Comparison of ENCODE assay signal across 1 cellular context in genomic region chr5:141084487-141084989, GRCh38.
TF ChIP-seq lines count a peak whose summit lies in the region.

No MANE protein-coding gene starts in this region.

TF ChIP-seq in HepG2, 621 proteins besides CTCF, POLR2A, EP300 and RAD21 (continued from another document):
- TF ChIP-seq, protein P1, sequence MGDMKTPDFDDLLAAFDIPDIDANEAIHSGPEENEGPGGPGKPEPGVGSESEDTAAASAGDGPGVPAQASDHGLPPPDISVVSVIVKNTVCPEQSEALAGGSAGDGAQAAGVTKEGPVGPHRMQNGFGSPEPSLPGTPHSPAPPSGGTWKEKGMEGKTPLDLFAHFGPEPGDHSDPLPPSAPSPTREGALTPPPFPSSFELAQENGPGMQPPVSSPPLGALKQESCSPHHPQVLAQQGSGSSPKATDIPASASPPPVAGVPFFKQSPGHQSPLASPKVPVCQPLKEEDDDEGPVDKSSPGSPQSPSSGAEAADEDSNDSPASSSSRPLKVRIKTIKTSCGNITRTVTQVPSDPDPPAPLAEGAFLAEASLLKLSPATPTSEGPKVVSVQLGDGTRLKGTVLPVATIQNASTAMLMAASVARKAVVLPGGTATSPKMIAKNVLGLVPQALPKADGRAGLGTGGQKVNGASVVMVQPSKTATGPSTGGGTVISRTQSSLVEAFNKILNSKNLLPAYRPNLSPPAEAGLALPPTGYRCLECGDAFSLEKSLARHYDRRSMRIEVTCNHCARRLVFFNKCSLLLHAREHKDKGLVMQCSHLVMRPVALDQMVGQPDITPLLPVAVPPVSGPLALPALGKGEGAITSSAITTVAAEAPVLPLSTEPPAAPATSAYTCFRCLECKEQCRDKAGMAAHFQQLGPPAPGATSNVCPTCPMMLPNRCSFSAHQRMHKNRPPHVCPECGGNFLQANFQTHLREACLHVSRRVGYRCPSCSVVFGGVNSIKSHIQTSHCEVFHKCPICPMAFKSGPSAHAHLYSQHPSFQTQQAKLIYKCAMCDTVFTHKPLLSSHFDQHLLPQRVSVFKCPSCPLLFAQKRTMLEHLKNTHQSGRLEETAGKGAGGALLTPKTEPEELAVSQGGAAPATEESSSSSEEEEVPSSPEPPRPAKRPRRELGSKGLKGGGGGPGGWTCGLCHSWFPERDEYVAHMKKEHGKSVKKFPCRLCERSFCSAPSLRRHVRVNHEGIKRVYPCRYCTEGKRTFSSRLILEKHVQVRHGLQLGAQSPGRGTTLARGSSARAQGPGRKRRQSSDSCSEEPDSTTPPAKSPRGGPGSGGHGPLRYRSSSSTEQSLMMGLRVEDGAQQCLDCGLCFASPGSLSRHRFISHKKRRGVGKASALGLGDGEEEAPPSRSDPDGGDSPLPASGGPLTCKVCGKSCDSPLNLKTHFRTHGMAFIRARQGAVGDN (CRISPR knock-in tag; IDR thresholded peaks at IDR 0.05) = no peak
- TF ChIP-seq KAT8 (CRISPR knock-in tag; IDR thresholded peaks at IDR 0.05) (peak; percentile 75; the same call in 1 of the 2 replicates), ZNF574 (CRISPR knock-in tag; IDR thresholded peaks at IDR 0.05) (peak; percentile 66), KDM2A (CRISPR knock-in tag; IDR thresholded peaks at IDR 0.05; ENCODE audit: borderline replicate concordance, low read depth) (peak; percentile 48; the same call in 1 of the 2 replicates)
